Comparison of ENCODE assay signal across 24 cellular contexts in the genomic region with DNA sequence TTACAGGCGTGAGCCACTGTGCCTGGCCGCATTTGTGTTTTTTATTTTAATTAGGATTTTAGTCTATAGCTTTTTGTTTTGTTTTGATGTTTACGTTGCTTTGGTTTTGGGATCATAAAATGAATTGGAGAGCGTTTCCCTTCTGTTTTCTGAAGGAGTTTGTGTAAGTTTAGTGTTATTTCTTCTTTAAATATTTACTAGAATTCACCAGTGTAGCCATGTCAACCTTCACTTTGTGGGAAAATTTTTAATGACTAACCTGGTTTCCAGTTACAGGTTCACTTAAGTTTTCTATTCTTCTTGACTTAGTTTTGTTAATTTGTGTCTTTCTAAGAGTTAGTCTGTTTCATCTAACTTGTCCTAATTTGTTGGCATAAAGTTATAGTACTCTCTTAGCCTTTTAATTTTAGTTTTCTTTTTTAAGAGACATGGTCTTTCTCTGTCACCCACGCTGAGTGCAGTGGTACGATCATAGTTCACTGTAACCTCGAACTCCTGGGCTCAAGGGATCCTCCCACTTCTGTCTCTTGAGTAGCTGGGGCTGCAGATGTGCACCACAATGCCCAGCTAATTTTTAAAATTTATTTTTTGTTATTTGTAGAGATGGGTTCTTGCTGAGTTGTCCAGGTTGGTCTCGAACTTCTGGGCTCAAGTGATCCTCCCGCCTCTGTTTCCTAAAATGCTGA.
DNase-seq lines count a peak whose midpoint lies in the region; ATAC-seq lines count a peak whose summit lies in the region.
"Had no signal": no experiment of that assay in that cellular context is flagged by ENCODE, and none has a peak within 500 bp of the region (broad histone marks: within the 10 kb centered on the region; RNA-seq: fewer than 3 reads in every experiment).

No MANE protein-coding gene starts in this region.

- H3K27me3 ChIP-seq in trophoblast cell (ENCODE audit: insufficient read depth, low read length), result no peaks in the 10 kb centered on the region
- H3K27me3 ChIP-seq: BE2C, transverse colon had no signal

- no peak overlapping the region for H3K4me3 Mint-ChIP-seq in activated T-cell treated with anti-CD3 and anti-CD28 coated beads, Interleukin-2, amount 50 U/mL, for 24 hours
- H3K4me3 Mint-ChIP-seq: activated T-cell treated with anti-CD3 and anti-CD28 coated beads, Interleukin-2, amount 50 U/mL, for 4 hours had no signal

- H3K9me3 Mint-ChIP-seq in activated T-cell treated with anti-CD3 and anti-CD28 coated beads, Interleukin-2, amount 50 U/mL, for 24 hours, result peaks cover 4% of the 10 kb centered on the region

- no peak overlapping the region for H2BK5ac ChIP-seq in trophoblast cell (ENCODE audit: low read depth, low read length, poor library complexity)

- H3K4me2 ChIP-seq in trophoblast cell (ENCODE audit: low read length), result no peak overlapping the region

- no peak overlapping the region for H3K14ac ChIP-seq in trophoblast cell (ENCODE audit: low read length)

- H3K79me1 ChIP-seq in trophoblast cell (ENCODE audit: low read length), result no peaks in the 10 kb centered on the region

- H4K8ac ChIP-seq in trophoblast cell (ENCODE audit: low read depth, low read length), result no peak overlapping the region

- H3K4me1 Mint-ChIP-seq in activated T-cell treated with anti-CD3 and anti-CD28 coated beads, Interleukin-2, amount 50 U/mL, for 24 hours (ENCODE audit: low read depth), result peaks cover 64% of the 10 kb centered on the region

- WGBS in trophoblast cell (ENCODE audit: extremely low coverage, insufficient coverage, insufficient read length), result no CpG with 5 or more reads among the region's 9 CpGs

- no peak overlapping the region for H3K23ac ChIP-seq in trophoblast cell (ENCODE audit: low read length)

- peak overlapping the region; percentile 62 for H3K4ac ChIP-seq in trophoblast cell (ENCODE audit: low read depth, low read length)

- no peak for DNase-seq in activated T-cell treated with anti-CD3 and anti-CD28 coated beads, Interleukin-2, amount 50 U/mL, for 24 hours
- DNase-seq in activated T-cell treated with anti-CD3 and anti-CD28 coated beads, Interleukin-2, amount 50 U/mL, for 48 hours, result no peak
- DNase-seq in fibroblast of peridontal ligament (ENCODE audit: extremely low read depth), result peak; percentile 38
- DNase-seq in trophoblast cell, result no peak
- no peak for DNase-seq in GDM1 (lab: John Stamatoyannopoulos, UW)
- DNase-seq: activated T-cell treated with anti-CD3 and anti-CD28 coated beads, Interleukin-2, amount 50 U/mL, for 4 hours; BE2C; Caco-2; cerebellar nuclear complex; foreskin fibroblast; Karpas-422; mucosa of descending colon; NCI-H1092 treated with DMSO at 0.1 percent for 48 hours; NCI-H2081 treated with DMSO at 0.1 percent for 48 hours; NCI-H82; SIG-M5; small intestine; stimulated activated naive CD4-positive, alpha-beta T cell treated with Interleukin-2 at 50 U/mL for 16 hours; transverse colon; WERI-Rb-1 had no signal

- ATAC-seq in HG02981 (IDR thresholded peaks at IDR 0.05; ENCODE audit: unreplicated experiment) (peak; percentile 58), GM19452 (IDR thresholded peaks at IDR 0.05; ENCODE audit: unreplicated experiment) (no peak), GM19035 (IDR thresholded peaks at IDR 0.05; ENCODE audit: unreplicated experiment) (no peak)
- ATAC-seq: activated T-cell treated with anti-CD3 and anti-CD28 coated beads, Interleukin-2, amount 50 U/mL, for 4 hours; mucosa of descending colon had no signal

- H3K27ac Mint-ChIP-seq in activated T-cell treated with anti-CD3 and anti-CD28 coated beads, Interleukin-2, amount 50 U/mL, for 24 hours, result peak overlapping the region; percentile 67

- no peak overlapping the region for H3K9ac ChIP-seq in trophoblast cell (ENCODE audit: low read length)

- no peak overlapping the region for H3K4me3 ChIP-seq in trophoblast cell (ENCODE audit: low read depth, low read length)
- H3K4me3 ChIP-seq: mucosa of descending colon, transverse colon had no signal

- H2AFZ ChIP-seq in trophoblast cell (ENCODE audit: insufficient read depth, low read length, poor library complexity), result no peak overlapping the region

- H4K12ac ChIP-seq in trophoblast cell (ENCODE audit: low read depth, low read length), result no peak overlapping the region

- H2BK12ac ChIP-seq in trophoblast cell (ENCODE audit: low read length), result no peak overlapping the region

- H3K18ac ChIP-seq in trophoblast cell (ENCODE audit: low read length), result no peak overlapping the region

- H3K36me3 Mint-ChIP-seq in activated T-cell treated with anti-CD3 and anti-CD28 coated beads, Interleukin-2, amount 50 U/mL, for 24 hours (ENCODE audit: low read depth), result peaks cover 91% of the 10 kb centered on the region

- H3K27me3 Mint-ChIP-seq in activated T-cell treated with anti-CD3 and anti-CD28 coated beads, Interleukin-2, amount 50 U/mL, for 24 hours, result no peaks in the 10 kb centered on the region

- no peak overlapping the region for H2BK120ac ChIP-seq in trophoblast cell (ENCODE audit: insufficient read depth, low read length, poor library complexity)

- no peak overlapping the region for H2AK5ac ChIP-seq in trophoblast cell (ENCODE audit: low read length)

- no peak overlapping the region for H3K27ac ChIP-seq in trophoblast cell (ENCODE audit: low read depth, low read length)
- H3K27ac ChIP-seq: epithelial cell of prostate, transverse colon, WERI-Rb-1 had no signal

- H3K79me2 ChIP-seq in trophoblast cell (ENCODE audit: control insufficient read depth, insufficient read depth, low read length, poor library complexity), result no peaks in the 10 kb centered on the region

- H3K9me3 ChIP-seq in trophoblast cell (ENCODE audit: insufficient read depth, low read depth, low read length), result no peaks in the 10 kb centered on the region
- H3K9me3 ChIP-seq: BE2C, Caco-2, mucosa of descending colon, transverse colon had no signal

- no peak overlapping the region for H4K91ac ChIP-seq in trophoblast cell (ENCODE audit: low read depth, low read length)

- peaks cover 13 to 21% of the 10 kb centered on the region in 2 experiments for H3K36me3 ChIP-seq in trophoblast cell (ENCODE audit: control insufficient read depth in 1 of 2, insufficient read depth in 2 of 2, low read length in 2 of 2)

- H3K4me1 ChIP-seq in trophoblast cell (ENCODE audit: control insufficient read depth in 1 of 2, insufficient read depth in 2 of 2, low read length in 2 of 2), result no peaks in the 10 kb centered on the region
- H3K4me1 ChIP-seq: BE2C, Caco-2, transverse colon had no signal
